Comparison of ENCODE assay signal across 17 cellular contexts in genomic region chr2:100744589-100744988, GRCh38.
A peak's percentile ranks its signal among the peaks of the same experiment; 100 is the strongest.
DNase-seq lines count a peak whose midpoint lies in the region; ATAC-seq and TF ChIP-seq lines count a peak whose summit lies in the region.
"Had no signal": no experiment of that assay in that cellular context is flagged by ENCODE, and none has a peak within 500 bp of the region (broad histone marks: within the 10 kb centered on the region; RNA-seq: fewer than 3 reads in every experiment).

No MANE protein-coding gene starts in this region.

- POLR2A ChIA-PET in GM10248 (lab: Yijun Ruan, JAX), result no interaction called here

- WGBS in testis, 2 donors, result 82 to 93% methylated on average over 5 of the region's 5 CpGs

- H4K20me1 ChIP-seq in fibroblast of lung (ENCODE audit: control insufficient read depth, extremely low read depth, insufficient read depth, low read length), result no peaks in the 10 kb centered on the region
- no peaks in the 10 kb centered on the region for H4K20me1 ChIP-seq in osteoblast (ENCODE audit: insufficient read depth, low read length)

- H3K4me1 ChIP-seq in fibroblast of lung (ENCODE audit: control insufficient read depth, extremely low read depth, insufficient read depth, low read length) (peaks cover 16% of the 10 kb centered on the region), osteoblast (ENCODE audit: insufficient read depth, low read length) (peaks cover 46% of the 10 kb centered on the region), testis (no peaks in the 10 kb centered on the region)

- H3K36me3 ChIP-seq in fibroblast of lung (ENCODE audit: control insufficient read depth, insufficient read depth, low read length) (no peaks in the 10 kb centered on the region), osteoblast (ENCODE audit: insufficient read depth, low read length) (no peaks in the 10 kb centered on the region), testis (ENCODE audit: low read depth, missing control alignments) (no peaks in the 10 kb centered on the region)
- H3K36me3 ChIP-seq: cardiac muscle cell had no signal

- no peak for TF ChIP-seq POLR2A in testis (IDR thresholded peaks at IDR 0.05)

- CTCF ChIA-PET in GM10248 (lab: Yijun Ruan, JAX), result interaction anchor here (1.4 to 1.7 kb wide), 2 partner anchors 9 to 14 kb away, joined by 3 read pairs; no protein-coding TSS in a partner anchor

- H3K27ac ChIP-seq in fibroblast of lung (ENCODE audit: insufficient read depth, low read length) (no peak overlapping the region), osteoblast (ENCODE audit: low read depth, low read length) (peak overlapping the region; percentile 20), testis (no peak overlapping the region)
- H3K27ac ChIP-seq: cardiac muscle cell had no signal

- H3K4me2 ChIP-seq in fibroblast of lung (ENCODE audit: extremely low read depth, insufficient read depth, low read length) (no peak overlapping the region), osteoblast (ENCODE audit: insufficient read depth, low read length) (peak overlapping the region; percentile 46)

- ATAC-seq in HG02938 (IDR thresholded peaks at IDR 0.05; ENCODE audit: unreplicated experiment), result no peak
- ATAC-seq: activated CD8-positive, alpha-beta T cell treated with anti-CD3 and anti-CD28 coated beads, Interleukin-2, amount 10 ng/mL, durations not matched to agents 7 days and 5 days; effector memory CD8-positive, alpha-beta T cell had no signal

- H3K9me3 ChIP-seq in fibroblast of lung (ENCODE audit: control insufficient read depth, insufficient read depth, low read depth, low read length) (no peaks in the 10 kb centered on the region), osteoblast (ENCODE audit: low read depth, low read length) (no peaks in the 10 kb centered on the region), testis (no peaks in the 10 kb centered on the region)

- H2AFZ ChIP-seq in fibroblast of lung (ENCODE audit: low read length), result no peak overlapping the region
- peak overlapping the region; percentile 62 for H2AFZ ChIP-seq in osteoblast (ENCODE audit: low read length)

- no peaks in the 10 kb centered on the region for H3K79me2 ChIP-seq in fibroblast of lung (ENCODE audit: control insufficient read depth, insufficient read depth, low read length)
- H3K79me2 ChIP-seq in osteoblast (ENCODE audit: insufficient read depth, low read length), result no peaks in the 10 kb centered on the region

- DNase-seq in GM10248 (ENCODE audit: extremely low spot score), result peak; percentile 20
- DNase-seq in RPMI7951 (ENCODE audit: low read depth), result peak; percentile 65
- DNase-seq in fibroblast of lung (ENCODE audit: low read depth in 2 of 2), result peak; percentile 44 to 71
- peak; percentile 76 for DNase-seq in osteoblast (ENCODE audit: insufficient read length, low spot score, missing footprints)
- DNase-seq in testis, result no peak
- no peak for DNase-seq in NCI-H1105 (lab: John Stamatoyannopoulos, UW)
- DNase-seq in putamen (ENCODE audit: low spot score), result no peak
- DNase-seq: activated CD8-positive, alpha-beta T cell treated with anti-CD3 and anti-CD28 coated beads, Interleukin-2, amount 10 ng/mL, durations not matched to agents 7 days and 5 days; activated gamma-delta T cell treated with Interleukin-2 at 50 U/mL for 16 hours; C1 segment of cervical spinal cord; effector memory CD8-positive, alpha-beta T cell; glutamatergic neuron; NCI-H187; NCI-H526; SHP77 treated with DMSO at 0.1 percent for 48 hours had no signal

- H3K4me3 ChIP-seq in fibroblast of lung (replicated peaks in 1 of 4; ENCODE audit: control extremely low read depth in 1 of 4, insufficient read depth in 1 of 4, low read depth in 3 of 4, low read length in 4 of 4), result no peak overlapping the region
- H3K4me3 ChIP-seq in osteoblast (ENCODE audit: insufficient read depth, low read length), result no peak overlapping the region
- H3K4me3 ChIP-seq in testis, result no peak overlapping the region
- H3K4me3 ChIP-seq: cardiac muscle cell had no signal

- intact Hi-C loops in testis (cut with DNase I; ENCODE audit: low total_unique reads), result no loop called here

- TF ChIP-seq CTCF in GM10248 (IDR thresholded peaks at IDR 0.05; ENCODE audit: control extremely low read depth, extremely low read depth, low read depth, missing control alignments), result no peak
- no peak for TF ChIP-seq CTCF in fibroblast of lung (conservative IDR thresholded peaks at IDR 0.05 in 1 of 2, IDR thresholded peaks at IDR 0.05 in 1 of 2; ENCODE audit: low read depth in 1 of 2, low read length in 2 of 2)
- no peak for TF ChIP-seq CTCF in osteoblast (IDR thresholded peaks at IDR 0.05; ENCODE audit: extremely low read depth, low read depth, low read length)
- TF ChIP-seq CTCF in testis (IDR thresholded peaks at IDR 0.05), result no peak

- no peak overlapping the region for H3K9ac ChIP-seq in fibroblast of lung (ENCODE audit: insufficient read depth, low read length)

- no peaks in the 10 kb centered on the region for H3K27me3 ChIP-seq in fibroblast of lung (ENCODE audit: control insufficient read depth, insufficient read depth, low read length)
- H3K27me3 ChIP-seq in osteoblast (ENCODE audit: insufficient read depth, low read length), result no peaks in the 10 kb centered on the region
- H3K27me3 ChIP-seq in testis, result no peaks in the 10 kb centered on the region
- H3K27me3 ChIP-seq: cardiac muscle cell had no signal

Comparison
In these comparisons a context has a peak if more than half of its experiments do, and no peak if none do; other contexts are left out.
1. DNase-seq: peak in GM10248 (single experiment), RPMI7951 (single experiment), fibroblast of lung (2 of 2) and osteoblast (single experiment); none in testis (single experiment), NCI-H1105 (single experiment) and putamen (single experiment).